8 cellular contexts compared by ENCODE assay signal in genomic region chr14:105021656-105022275, GRCh38. TPM values are rescaled to one million over a fixed set of nuclear protein-coding genes. Genes with fewer than 3 reads are reported as not detected.
DNase-seq lines count a peak whose midpoint lies in the region; ATAC-seq and TF ChIP-seq lines count a peak whose summit lies in the region.

No MANE protein-coding gene starts in this region.

- peak overlapping the region; percentile 99 for H3K4me3 Mint-ChIP-seq in activated CD8-positive, alpha-beta T cell treated with anti-CD3 and anti-CD28 coated beads for 36 hours

- intact Hi-C loops in activated CD8-positive, alpha-beta T cell treated with anti-CD3 and anti-CD28 coated beads for 36 hours (cut with micrococcal nuclease) = no loop called here
- intact Hi-C loops in uterus (cut with DNase I; ENCODE audit: low total_unique reads) = loop anchor here (5.0 kb wide), 1 partner anchor 44 kb away; the partner anchor contains the start of gene AHNAK2

- no peak for ATAC-seq in activated CD8-positive, alpha-beta T cell treated with anti-CD3 and anti-CD28 coated beads for 36 hours
- no peak for ATAC-seq in GM18858 (IDR thresholded peaks at IDR 0.05; ENCODE audit: unreplicated experiment)

- peaks cover 14% of the 10 kb centered on the region for H3K4me1 ChIP-seq in neuron (ENCODE audit: insufficient read depth, low read length)
- H3K4me1 ChIP-seq in uterus = peaks cover 0 to 12% of the 10 kb centered on the region in 2 donors

- peaks cover 61% of the 10 kb centered on the region for H3K4me1 Mint-ChIP-seq in activated CD8-positive, alpha-beta T cell treated with anti-CD3 and anti-CD28 coated beads for 36 hours (ENCODE audit: low read depth)

- H3K36me3 Mint-ChIP-seq in activated CD8-positive, alpha-beta T cell treated with anti-CD3 and anti-CD28 coated beads for 36 hours (ENCODE audit: low read depth) = peaks cover 34% of the 10 kb centered on the region

- POLR2A ChIA-PET in activated CD8-positive, alpha-beta T cell treated with anti-CD3 and anti-CD28 coated beads for 36 hours (lab: Charles Lee) = interaction anchor here (0.6 to 9.7 kb wide), 7 partner anchors 17 to 310 kb away, joined by 3 to 69 read pairs (median 6); partner anchors contain the start of gene CLBA1

- H3K27ac ChIP-seq in uterus = peak overlapping the region; percentile 74 to 82

- H3K36me3 ChIP-seq in neuron (ENCODE audit: insufficient read depth, low read length) = no peaks in the 10 kb centered on the region
- H3K36me3 ChIP-seq in uterus = no peaks in the 10 kb centered on the region

- H3K9me3 Mint-ChIP-seq in activated CD8-positive, alpha-beta T cell treated with anti-CD3 and anti-CD28 coated beads for 36 hours = no peaks in the 10 kb centered on the region

- H3K4me3 ChIP-seq in neuron (ENCODE audit: low read length) (peak overlapping the region; percentile 78), uterus (peak overlapping the region; percentile 67 to 69)

- H3K27ac Mint-ChIP-seq in activated CD8-positive, alpha-beta T cell treated with anti-CD3 and anti-CD28 coated beads for 36 hours = peak overlapping the region; percentile 95

- peak; percentile 41 for DNase-seq in activated T-cell treated with anti-CD3 and anti-CD28 coated beads for 24 hours (ENCODE audit: low read depth)
- no peak for DNase-seq in activated T-cell treated with anti-CD3 and anti-CD28 coated beads, Interleukin-2, amount 50 U/mL, for 1 hour
- peak; percentile 87 for DNase-seq in NCI-H1694 treated with DMSO at 0.1 percent for 48 hours (lab: John Stamatoyannopoulos, UW)
- peak; percentile 58 for DNase-seq in activated CD8-positive, alpha-beta T cell treated with anti-CD3 and anti-CD28 coated beads for 36 hours
- DNase-seq in fibroblast of gingiva (ENCODE audit: low read depth) = peak; percentile 27
- peak; percentile 43 to 54 for DNase-seq in uterus

- no peaks in the 10 kb centered on the region for H3K27me3 Mint-ChIP-seq in activated CD8-positive, alpha-beta T cell treated with anti-CD3 and anti-CD28 coated beads for 36 hours

- TF ChIP-seq CTCF in activated CD8-positive, alpha-beta T cell treated with anti-CD3 and anti-CD28 coated beads for 36 hours (IDR thresholded peaks at IDR 0.05) = no peak
- TF ChIP-seq CTCF in uterus (IDR thresholded peaks at IDR 0.05) = no peak

- H3K9me3 ChIP-seq in neuron (ENCODE audit: low read length) (no peaks in the 10 kb centered on the region), uterus (no peaks in the 10 kb centered on the region)

- H3K27me3 ChIP-seq in neuron (ENCODE audit: insufficient read depth, low read length) = no peaks in the 10 kb centered on the region
- no peaks in the 10 kb centered on the region for H3K27me3 ChIP-seq in uterus

- CTCF ChIA-PET in activated CD8-positive, alpha-beta T cell treated with anti-CD3 and anti-CD28 coated beads for 36 hours (lab: Charles Lee) = interaction anchor here (1.3 to 5.9 kb wide), 3 partner anchors 23 to 468 kb away, joined by 4 to 42 read pairs (median 13); no protein-coding TSS in a partner anchor

- no peak for TF ChIP-seq POLR2A in uterus (IDR thresholded peaks at IDR 0.05)

- H2AFZ ChIP-seq in neuron (ENCODE audit: low read depth, low read length) = peak overlapping the region; percentile 57

RNA-seq across cellular contexts. Expression of gene CDCA4, which starts 0.9 kb away (rescaled TPM):
- 10 to 100 TPM; 59.4 to 63.5 TPM for total RNA-seq in activated CD8-positive, alpha-beta T cell treated with anti-CD3 and anti-CD28 coated beads for 36 hours
- 10 to 100 TPM in 2 of 4 donors, 1 to 10 TPM in 2; 2.3 to 43.3 (median 10.3) TPM for total RNA-seq in uterus

RNA-seq across cellular contexts. Expression of gene CLBA1, which starts 36.2 kb away (rescaled TPM):
- under 1 TPM; 0.47 to 0.67 TPM for total RNA-seq in activated CD8-positive, alpha-beta T cell treated with anti-CD3 and anti-CD28 coated beads for 36 hours
- total RNA-seq in uterus = 10 to 100 TPM in 2 of 4 donors, 1 to 10 TPM in 1, not detected in 1; 1.3 to 11.1 (median 10.1) TPM

RNA-seq across cellular contexts. Expression of gene GPR132, which starts 43.5 kb away (rescaled TPM):
- 10 to 100 TPM; 15.1 to 16.4 TPM for total RNA-seq in activated CD8-positive, alpha-beta T cell treated with anti-CD3 and anti-CD28 coated beads for 36 hours
- total RNA-seq in uterus = 1 to 10 TPM in 2 of 4 donors, not detected in 2; 1.7 to 3.7 TPM

RNA-seq across cellular contexts. Expression of gene AHNAK2, which starts 43.6 kb away (rescaled TPM):
- total RNA-seq in activated CD8-positive, alpha-beta T cell treated with anti-CD3 and anti-CD28 coated beads for 36 hours = under 1 TPM in 1 of 2 experiments, not detected in 1; 0.02 TPM
- 100 to 1,000 TPM in 1 of 4 donors, 10 to 100 TPM in 3; 44.9 to 175 (median 71.7) TPM for total RNA-seq in uterus
